17 cellular contexts compared by ENCODE assay signal in genomic region chr2:200913654-200914053, GRCh38. TPM values are rescaled to one million over a fixed set of nuclear protein-coding genes. Genes with fewer than 3 reads are reported as not detected.
DNase-seq lines count a peak whose midpoint lies in the region; ATAC-seq and TF ChIP-seq lines count a peak whose summit lies in the region.
"Had no signal": no experiment of that assay in that cellular context is flagged by ENCODE, and none has a peak within 500 bp of the region (broad histone marks: within the 10 kb centered on the region; RNA-seq: fewer than 3 reads in every experiment).

No MANE protein-coding gene starts in this region.

- H3K4me2 ChIP-seq in skeletal muscle satellite cell (ENCODE audit: low read length) = peak overlapping the region; percentile 48

- ATAC-seq in activated T-cell treated with anti-CD3 and anti-CD28 coated beads, Interleukin-2, amount 50 U/mL, for 72 hours (replicated peaks in 1 of 2) = no peak

- H3K27ac Mint-ChIP-seq in activated T-cell treated with anti-CD3 and anti-CD28 coated beads, Interleukin-2, amount 50 U/mL, for 72 hours = peak overlapping the region; percentile 39
- H3K27ac Mint-ChIP-seq: activated CD4-positive, alpha-beta memory T cell treated with anti-CD3 and anti-CD28 coated beads, Interleukin-2, amount 10 ng/mL, durations not matched to agents 7 days and 5 days had no signal

- H3K36me3 ChIP-seq in skeletal muscle satellite cell (ENCODE audit: insufficient read depth, low read length) (peaks cover 52% of the 10 kb centered on the region), left ventricle myocardium inferior (peaks cover 99% of the 10 kb centered on the region)

- H3K4me3 Mint-ChIP-seq in activated T-cell treated with anti-CD3 and anti-CD28 coated beads, Interleukin-2, amount 50 U/mL, for 72 hours = no peak overlapping the region
- H3K4me3 Mint-ChIP-seq: activated CD4-positive, alpha-beta memory T cell treated with anti-CD3 and anti-CD28 coated beads, Interleukin-2, amount 10 ng/mL, durations not matched to agents 7 days and 5 days had no signal

- H3K4me3 ChIP-seq in skeletal muscle satellite cell (ENCODE audit: low read length) = no peak overlapping the region
- no peak overlapping the region for H3K4me3 ChIP-seq in left ventricle myocardium inferior

- no peaks in the 10 kb centered on the region for H3K4me1 Mint-ChIP-seq in activated T-cell treated with anti-CD3 and anti-CD28 coated beads, Interleukin-2, amount 50 U/mL, for 72 hours (ENCODE audit: low read depth)

- H3K27ac ChIP-seq in left ventricle myocardium inferior (replicated peaks) = no peak overlapping the region
- H3K27ac ChIP-seq: HL-60 had no signal

- intact Hi-C loops in left ventricle myocardium inferior (cut with micrococcal nuclease) = no loop called here

- H3K9me3 ChIP-seq in skeletal muscle satellite cell (replicated peaks; ENCODE audit: low read length) (no peaks in the 10 kb centered on the region), left ventricle myocardium inferior (replicated peaks) (no peaks in the 10 kb centered on the region)

- H3K9me3 Mint-ChIP-seq in activated T-cell treated with anti-CD3 and anti-CD28 coated beads, Interleukin-2, amount 50 U/mL, for 72 hours = no peaks in the 10 kb centered on the region
- H3K9me3 Mint-ChIP-seq: activated CD4-positive, alpha-beta memory T cell treated with anti-CD3 and anti-CD28 coated beads, Interleukin-2, amount 10 ng/mL, durations not matched to agents 7 days and 5 days had no signal

- H3K4me1 ChIP-seq in skeletal muscle satellite cell (ENCODE audit: control insufficient read depth, insufficient read depth, low read length) (peaks cover 8% of the 10 kb centered on the region), left ventricle myocardium inferior (no peaks in the 10 kb centered on the region)

- DNase-seq in activated T-cell treated with anti-CD3 and anti-CD28 coated beads, Interleukin-2, amount 50 U/mL, for 72 hours = no peak
- DNase-seq in activated T-cell treated with anti-CD3 and anti-CD28 coated beads, Interleukin-2, amount 50 U/mL, for 1 hour = no peak
- peak; percentile 64 for DNase-seq in RKO (ENCODE audit: low spot score)
- DNase-seq in fibroblast of gingiva (ENCODE audit: low read depth) = peak; percentile 47
- no peak for DNase-seq in HUDEP-2 (lab: John Stamatoyannopoulos, UW; ENCODE audit: unreplicated experiment in 76 of 76)
- DNase-seq in left ventricle myocardium inferior = no peak
- DNase-seq in MV-4-11 (lab: John Stamatoyannopoulos, UW) = no peak
- DNase-seq: ACHN; activated CD4-positive, alpha-beta memory T cell treated with anti-CD3 and anti-CD28 coated beads, Interleukin-2, amount 10 ng/mL, durations not matched to agents 7 days and 5 days; activated gamma-delta T cell treated with Interleukin-2 at 50 U/mL for 16 hours; cerebellar nuclear complex; mesendoderm; NCI-H774; occipital lobe; Right ventricle myocardium superior had no signal

- TF ChIP-seq CTCF in left ventricle myocardium inferior (IDR thresholded peaks at IDR 0.05; ENCODE audit: borderline replicate concordance) = no peak

- H3K36me3 Mint-ChIP-seq in activated T-cell treated with anti-CD3 and anti-CD28 coated beads, Interleukin-2, amount 50 U/mL, for 72 hours (ENCODE audit: insufficient read depth in 2 of 2) = peaks cover 9 to 25% of the 10 kb centered on the region in 2 donors

- peak overlapping the region; percentile 12 for H3K9ac ChIP-seq in skeletal muscle satellite cell (ENCODE audit: low read depth, low read length)

- H3K27me3 ChIP-seq in skeletal muscle satellite cell (ENCODE audit: control insufficient read depth, insufficient read depth, low read length) (no peaks in the 10 kb centered on the region), left ventricle myocardium inferior (ENCODE audit: low read depth) (no peaks in the 10 kb centered on the region)

- H3K27me3 Mint-ChIP-seq in activated T-cell treated with anti-CD3 and anti-CD28 coated beads, Interleukin-2, amount 50 U/mL, for 72 hours (ENCODE audit: low read depth) = no peaks in the 10 kb centered on the region
- H3K27me3 Mint-ChIP-seq: activated CD4-positive, alpha-beta memory T cell treated with anti-CD3 and anti-CD28 coated beads, Interleukin-2, amount 10 ng/mL, durations not matched to agents 7 days and 5 days had no signal

RNA-seq across cellular contexts. Expression of gene NIF3L1, which starts 24.5 kb away (rescaled TPM):
- 10 to 100 TPM; 40.0 to 44.9 TPM for total RNA-seq in activated T-cell treated with anti-CD3 and anti-CD28 coated beads, Interleukin-2, amount 50 U/mL, for 72 hours
- total RNA-seq in skeletal muscle satellite cell (2012; rRNA removed) = 22.8 and 31.5 TPM in 2 replicates
- total RNA-seq in left ventricle myocardium inferior = 23.6 TPM

RNA-seq across cellular contexts. Expression of gene PPIL3, which starts 24.8 kb away (rescaled TPM):
- 10 to 100 TPM; 72.5 to 84.6 TPM for total RNA-seq in activated T-cell treated with anti-CD3 and anti-CD28 coated beads, Interleukin-2, amount 50 U/mL, for 72 hours
- 34.3 and 42.1 TPM in 2 replicates for total RNA-seq in skeletal muscle satellite cell (2012; rRNA removed)
- total RNA-seq in left ventricle myocardium inferior = 27.3 TPM

RNA-seq across cellular contexts. Expression of gene CLK1, which starts 49.2 kb away (rescaled TPM):
- 100 to 1,000 TPM; 161 to 178 TPM for total RNA-seq in activated T-cell treated with anti-CD3 and anti-CD28 coated beads, Interleukin-2, amount 50 U/mL, for 72 hours
- total RNA-seq in skeletal muscle satellite cell (2012; rRNA removed) = 31.7 and 32.8 TPM in 2 replicates
- 42.8 TPM for total RNA-seq in left ventricle myocardium inferior

RNA-seq across cellular contexts. Expression of gene ORC2, which starts 49.8 kb away (rescaled TPM):
- 10 to 100 TPM; 56.9 to 60.2 TPM for total RNA-seq in activated T-cell treated with anti-CD3 and anti-CD28 coated beads, Interleukin-2, amount 50 U/mL, for 72 hours
- total RNA-seq in skeletal muscle satellite cell (2012; rRNA removed) = 11.2 and 12.0 TPM in 2 replicates
- 24.5 TPM for total RNA-seq in left ventricle myocardium inferior

Comparison
In these comparisons a context has a peak if more than half of its experiments do, and no peak if none do; other contexts are left out.
1. DNase-seq: peak in RKO (single experiment) and fibroblast of gingiva (single experiment); none in activated T-cell treated with anti-CD3 and anti-CD28 coated beads, Interleukin-2, amount 50 U/mL, for 72 hours (0 of 2), activated T-cell treated with anti-CD3 and anti-CD28 coated beads, Interleukin-2, amount 50 U/mL, for 1 hour (single experiment), HUDEP-2 (0 of 76), left ventricle myocardium inferior (single experiment) and MV-4-11 (single experiment).